Comparison of ENCODE assay signal across 8 cellular contexts in genomic region chr11:2420502-2421225, GRCh38. TPM values are rescaled to one million over a fixed set of nuclear protein-coding genes. Genes with fewer than 3 reads are reported as not detected.
DNase-seq lines count a peak whose midpoint lies in the region; ATAC-seq and TF ChIP-seq lines count a peak whose summit lies in the region.

No MANE protein-coding gene starts in this region.

- no peak overlapping the region for H2AK5ac ChIP-seq in mesendoderm (ENCODE audit: low read length)

- H3K4me1 ChIP-seq in effector memory CD4-positive, alpha-beta T cell (ENCODE audit: control insufficient read depth, insufficient read depth, low read length, poor library complexity, severe bottlenecking): peaks cover 9% of the 10 kb centered on the region
- no peaks in the 10 kb centered on the region for H3K4me1 ChIP-seq in mesendoderm (ENCODE audit: control insufficient read depth, low read depth, low read length)

- H3K18ac ChIP-seq in mesendoderm (ENCODE audit: low read length): no peak overlapping the region

- no peaks in the 10 kb centered on the region for H3K79me2 ChIP-seq in mesendoderm (ENCODE audit: control insufficient read depth, insufficient read depth, low read length)

- no peak overlapping the region for H3K4me3 Mint-ChIP-seq in activated CD8-positive, alpha-beta T cell treated with anti-CD3 and anti-CD28 coated beads for 36 hours

- no peak overlapping the region for H4K8ac ChIP-seq in mesendoderm (ENCODE audit: low read depth, low read length)

- H3K4me1 Mint-ChIP-seq in activated CD8-positive, alpha-beta T cell treated with anti-CD3 and anti-CD28 coated beads for 36 hours (ENCODE audit: low read depth): peaks cover 2% of the 10 kb centered on the region

- H3K9ac ChIP-seq in mesendoderm (ENCODE audit: low read length): no peak overlapping the region

- no peak overlapping the region for H2BK15ac ChIP-seq in mesendoderm (replicated peaks; ENCODE audit: low read depth)

- TF ChIP-seq CTCF in activated CD8-positive, alpha-beta T cell treated with anti-CD3 and anti-CD28 coated beads for 36 hours (IDR thresholded peaks at IDR 0.05): peak; percentile 95

- H3K36me3 ChIP-seq in effector memory CD4-positive, alpha-beta T cell (ENCODE audit: control insufficient read depth, insufficient read depth, low read length): no peaks in the 10 kb centered on the region
- no peaks in the 10 kb centered on the region for H3K36me3 ChIP-seq in mesendoderm (ENCODE audit: control insufficient read depth, insufficient read depth, low read length)

- no peak overlapping the region for H3K23ac ChIP-seq in mesendoderm (ENCODE audit: low read length)

- no peaks in the 10 kb centered on the region for H3K9me3 Mint-ChIP-seq in activated CD8-positive, alpha-beta T cell treated with anti-CD3 and anti-CD28 coated beads for 36 hours

- CTCF ChIA-PET in activated CD8-positive, alpha-beta T cell treated with anti-CD3 and anti-CD28 coated beads for 36 hours (lab: Charles Lee): interaction anchor here (0.6 to 10.3 kb wide), 47 partner anchors 9 to 481 kb away, joined by 3 to 381 read pairs (median 4); partner anchors contain the start of genes C11orf21, CD81, TH and TRPM5

- POLR2A ChIA-PET in activated CD8-positive, alpha-beta T cell treated with anti-CD3 and anti-CD28 coated beads for 36 hours (lab: Charles Lee): interaction anchor here (1.0 to 1.5 kb wide), 4 partner anchors 18 to 253 kb away, joined by 3 to 8 read pairs (median 4); partner anchors contain the start of gene TSPAN32

- WGBS in mesendoderm (ENCODE audit: extremely low coverage, insufficient coverage, low lambda C conversion rate): no CpG with 5 or more reads among the region's 44 CpGs

- peak; percentile 69 for ATAC-seq in HG03280 (IDR thresholded peaks at IDR 0.05; ENCODE audit: unreplicated experiment)
- ATAC-seq in activated CD8-positive, alpha-beta T cell treated with anti-CD3 and anti-CD28 coated beads for 36 hours: peak; percentile 98

- H3K27ac ChIP-seq in effector memory CD4-positive, alpha-beta T cell (ENCODE audit: insufficient read depth, low read length, poor library complexity, severe bottlenecking): no peak overlapping the region
- H3K27ac ChIP-seq in mesendoderm (ENCODE audit: low read depth, low read length): no peak overlapping the region

- H3K36me3 Mint-ChIP-seq in activated CD8-positive, alpha-beta T cell treated with anti-CD3 and anti-CD28 coated beads for 36 hours (ENCODE audit: low read depth): no peaks in the 10 kb centered on the region

- intact Hi-C loops in activated CD8-positive, alpha-beta T cell treated with anti-CD3 and anti-CD28 coated beads for 36 hours (cut with micrococcal nuclease): no loop called here

- H3K4me2 ChIP-seq in mesendoderm (ENCODE audit: low read length): no peak overlapping the region

- H2BK5ac ChIP-seq in mesendoderm (ENCODE audit: low read length): no peak overlapping the region

- H3K79me1 ChIP-seq in mesendoderm (ENCODE audit: low read length): no peaks in the 10 kb centered on the region

- no peaks in the 10 kb centered on the region for H3K27me3 Mint-ChIP-seq in activated CD8-positive, alpha-beta T cell treated with anti-CD3 and anti-CD28 coated beads for 36 hours

- no peak overlapping the region for H3K27ac Mint-ChIP-seq in activated CD8-positive, alpha-beta T cell treated with anti-CD3 and anti-CD28 coated beads for 36 hours

- DNase-seq in ELF-1 (ENCODE audit: low read depth, low spot score): peak; percentile 91
- DNase-seq in NCI-H82 treated with DMSO at 0.1 percent for 48 hours (lab: John Stamatoyannopoulos, UW; ENCODE audit: unreplicated experiment): peak; percentile 1
- peak; percentile 77 for DNase-seq in activated CD8-positive, alpha-beta T cell treated with anti-CD3 and anti-CD28 coated beads for 36 hours
- DNase-seq in effector memory CD4-positive, alpha-beta T cell: peak; percentile 33 to 55 (median 42)
- DNase-seq in mesendoderm: peak; percentile 81
- peak; percentile 46 for DNase-seq in stimulated activated CD8-positive, alpha-beta memory T cell treated with anti-CD3 and anti-CD28 coated beads, Interleukin-12 subunit alpha, Interleukin-12 subunit beta, amount 100 ng/mL, for 4 hours (ENCODE audit: low read depth)
- no peak for DNase-seq in GOT3 (lab: John Stamatoyannopoulos, UW)

- no peak overlapping the region for H3K4me3 ChIP-seq in effector memory CD4-positive, alpha-beta T cell (ENCODE audit: insufficient read depth, low read depth, low read length, poor library complexity, severe bottlenecking)
- no peak overlapping the region for H3K4me3 ChIP-seq in mesendoderm (ENCODE audit: low read length)

- H4K5ac ChIP-seq in mesendoderm (ENCODE audit: low read length): no peak overlapping the region

- H2BK120ac ChIP-seq in mesendoderm (ENCODE audit: low read depth, low read length): no peak overlapping the region

- H3K27me3 ChIP-seq in effector memory CD4-positive, alpha-beta T cell (replicated peaks; ENCODE audit: control insufficient read depth, insufficient read depth, low read length, poor library complexity, severe bottlenecking): no peaks in the 10 kb centered on the region
- no peaks in the 10 kb centered on the region for H3K27me3 ChIP-seq in mesendoderm (ENCODE audit: insufficient read depth, low read length, poor library complexity)

- H3K9me3 ChIP-seq in effector memory CD4-positive, alpha-beta T cell (ENCODE audit: control insufficient read depth, low read length): no peaks in the 10 kb centered on the region

- no peak overlapping the region for H3K4ac ChIP-seq in mesendoderm (ENCODE audit: low read depth, low read length)

- H3K56ac ChIP-seq in mesendoderm (ENCODE audit: low read length): peak overlapping the region; percentile 70

RNA-seq across cellular contexts. Expression of gene TSSC4, which starts 20.1 kb away (rescaled TPM):
- total RNA-seq in activated CD8-positive, alpha-beta T cell treated with anti-CD3 and anti-CD28 coated beads for 36 hours: 10 to 100 TPM; 36.2 to 38.9 TPM
- polyA plus RNA-seq in mesendoderm (2013, experiment 1 of 2): 66.6 TPM
- 66.0 TPM for polyA plus RNA-seq in mesendoderm (2013, experiment 2 of 2)

RNA-seq across cellular contexts. Expression of gene TRPM5, which starts 23.6 kb away (rescaled TPM):
- total RNA-seq in activated CD8-positive, alpha-beta T cell treated with anti-CD3 and anti-CD28 coated beads for 36 hours: not detected
- polyA plus RNA-seq in mesendoderm (2013, experiment 1 of 2): 0.01 TPM
- not detected for polyA plus RNA-seq in mesendoderm (2013, experiment 2 of 2)

RNA-seq across cellular contexts. Expression of gene KCNQ1, which starts 24.1 kb away (rescaled TPM):
- total RNA-seq in activated CD8-positive, alpha-beta T cell treated with anti-CD3 and anti-CD28 coated beads for 36 hours: 1 to 10 TPM; 8.7 to 9.5 TPM
- 0.28 TPM for polyA plus RNA-seq in mesendoderm (2013, experiment 1 of 2)
- polyA plus RNA-seq in mesendoderm (2013, experiment 2 of 2): 0.46 TPM

RNA-seq across cellular contexts. Expression of gene CD81, which starts 43.6 kb away (rescaled TPM):
- total RNA-seq in activated CD8-positive, alpha-beta T cell treated with anti-CD3 and anti-CD28 coated beads for 36 hours: 100 to 1,000 TPM; 133 to 138 TPM
- polyA plus RNA-seq in mesendoderm (2013, experiment 1 of 2): 187 TPM
- 191 TPM for polyA plus RNA-seq in mesendoderm (2013, experiment 2 of 2)
